Comparison of ENCODE assay signal across 1 cellular context in genomic region chr1:41312991-41313645, GRCh38.
TF ChIP-seq lines count a peak whose summit lies in the region.

No MANE protein-coding gene starts in this region.

TF ChIP-seq in H1, 55 proteins besides CTCF, POLR2A, EP300 and RAD21:
- TF ChIP-seq SP4 (IDR thresholded peaks at IDR 0.05; ENCODE audit: low read length), result no peak
- TF ChIP-seq CBX5 (IDR thresholded peaks at IDR 0.05; ENCODE audit: low read depth, low read length), result no peak
- no peak for TF ChIP-seq RBBP5 (IDR thresholded peaks at IDR 0.05; ENCODE audit: borderline replicate concordance, low read depth, low read length)
- TF ChIP-seq JUND (IDR thresholded peaks at IDR 0.05; ENCODE audit: low read length), result no peak
- no peak for TF ChIP-seq CHD1 (IDR thresholded peaks at IDR 0.05; ENCODE audit: low read depth, low read length)
- TF ChIP-seq CREB1 (IDR thresholded peaks at IDR 0.05), result no peak
- no peak for TF ChIP-seq EGR1 (IDR thresholded peaks at IDR 0.05; ENCODE audit: borderline replicate concordance, low read depth, low read length)
- no peak for TF ChIP-seq KDM5A (IDR thresholded peaks at IDR 0.05; ENCODE audit: low read length)
- TF ChIP-seq, protein P1, sequence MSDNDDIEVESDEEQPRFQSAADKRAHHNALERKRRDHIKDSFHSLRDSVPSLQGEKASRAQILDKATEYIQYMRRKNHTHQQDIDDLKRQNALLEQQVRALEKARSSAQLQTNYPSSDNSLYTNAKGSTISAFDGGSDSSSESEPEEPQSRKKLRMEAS (IDR thresholded peaks at IDR 0.05), result no peak
- TF ChIP-seq KDM1A (IDR thresholded peaks at IDR 0.05; ENCODE audit: borderline replicate concordance, low read length), result no peak
- no peak for TF ChIP-seq ASH2L (IDR thresholded peaks at IDR 0.05; ENCODE audit: low read length)
- no peak for TF ChIP-seq SRF (IDR thresholded peaks at IDR 0.05; ENCODE audit: low read depth, low read length)
TF ChIP-seq in H1: peak in this region for 0.
